20 cellular contexts compared by ENCODE assay signal in genomic region chr9:72552356-72552755, GRCh38. TPM values are rescaled to one million over a fixed set of nuclear protein-coding genes. Genes with fewer than 3 reads are reported as not detected.
"Had no signal": no experiment of that assay in that cellular context is flagged by ENCODE, and none has a peak within 500 bp of the region (broad histone marks: within the 10 kb centered on the region; RNA-seq: fewer than 3 reads in every experiment).

No MANE protein-coding gene starts in this region.

- H3K4me1 ChIP-seq: colonic mucosa had no signal

- H3K4me3 ChIP-seq: body of pancreas, colonic mucosa, pancreas, thyroid gland had no signal

- H3K27ac Mint-ChIP-seq: activated CD8-positive, alpha-beta memory T cell treated with anti-CD3 and anti-CD28 coated beads, Interleukin-2, amount 10 ng/mL, durations not matched to agents 7 days and 5 days; activated naive CD8-positive, alpha-beta T cell had no signal

- H3K27ac ChIP-seq: body of pancreas, colonic mucosa, pancreas had no signal

- H3K4me3 Mint-ChIP-seq: activated CD8-positive, alpha-beta memory T cell treated with anti-CD3 and anti-CD28 coated beads, Interleukin-2, amount 10 ng/mL, durations not matched to agents 7 days and 5 days; activated naive CD8-positive, alpha-beta T cell had no signal

- H3K9me3 ChIP-seq: body of pancreas, colonic mucosa, pancreas, thyroid gland had no signal

- H3K27me3 Mint-ChIP-seq: activated naive CD8-positive, alpha-beta T cell had no signal

- H3K27me3 ChIP-seq: body of pancreas, colonic mucosa, pancreas, thyroid gland had no signal

- DNase-seq: activated CD4-positive, alpha-beta T cell treated with anti-CD3 and anti-CD28 coated beads, Interleukin-2, amount 50 U/mL, for 48 hours; activated CD8-positive, alpha-beta memory T cell treated with anti-CD3 and anti-CD28 coated beads, Interleukin-2, amount 10 ng/mL, durations not matched to agents 7 days and 5 days; activated effector memory CD4-positive, alpha-beta T cell treated with anti-CD3 and anti-CD28 coated beads, Interleukin-2, amount 50 U/mL, for 16 hours; activated T-cell treated with anti-CD3 and anti-CD28 coated beads, Interleukin-2, amount 50 U/mL, for 1 hour; amniotic stem cell; body of pancreas; caudate nucleus; colonic mucosa; islet precursor cell; left ventricle myocardium superior; mesendoderm; pancreas; stimulated activated CD4-positive, alpha-beta T cell treated with anti-CD3 and anti-CD28 coated beads, Interleukin-12 subunit alpha, Interleukin-12 subunit beta, amount 100 ng/mL, for 4 hours; stimulated activated CD4-positive, alpha-beta T cell treated with anti-CD3 and anti-CD28 coated beads, Interleukin-2, amount 100 ng/mL, for 24 hours; T-helper 1 cell; T1000; thyroid gland had no signal

- ATAC-seq: activated CD8-positive, alpha-beta memory T cell treated with anti-CD3 and anti-CD28 coated beads, Interleukin-2, amount 10 ng/mL, durations not matched to agents 7 days and 5 days; body of pancreas; esophagus mucosa; left ventricle myocardium superior; pancreas had no signal

- H3K36me3 ChIP-seq: colonic mucosa, pancreas, thyroid gland had no signal

- H3K36me3 Mint-ChIP-seq: activated naive CD8-positive, alpha-beta T cell had no signal

RNA-seq across cellular contexts. Expression of gene TMC1, which starts 30.9 kb away (rescaled TPM):
- total RNA-seq: activated CD8-positive, alpha-beta memory T cell treated with anti-CD3 and anti-CD28 coated beads, Interleukin-2, amount 10 ng/mL, durations not matched to agents 7 days and 5 days; body of pancreas; left ventricle myocardium superior; pancreas had no signal
- polyA plus RNA-seq: neural cell, pancreas had no signal
